Comparison of ENCODE assay signal across 28 cellular contexts in the genomic region with DNA sequence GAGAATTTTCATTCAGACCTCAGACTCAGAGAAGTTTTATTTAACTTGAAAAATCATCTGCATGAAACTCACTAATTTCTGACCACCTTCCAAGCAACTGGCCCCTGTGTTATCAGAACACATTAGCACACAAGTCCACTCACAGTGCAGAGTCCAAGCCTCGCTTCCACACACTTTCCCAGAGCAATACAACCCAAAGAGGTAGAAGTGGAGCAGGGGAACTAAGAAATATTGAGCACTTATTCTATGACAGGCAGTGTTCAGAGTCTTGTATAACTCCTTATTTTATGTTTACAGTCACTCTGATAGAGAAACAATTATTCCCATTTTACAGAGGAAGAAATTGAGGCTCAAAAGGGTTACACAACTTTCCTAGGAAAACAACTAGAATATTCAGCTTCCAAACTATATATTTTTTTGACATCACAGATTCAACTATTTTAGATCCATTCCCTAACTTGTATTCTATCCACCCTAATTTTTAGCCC. TPM values are rescaled to one million over a fixed set of nuclear protein-coding genes. Genes with fewer than 3 reads are reported as not detected.
A peak's percentile ranks its signal among the peaks of the same experiment; 100 is the strongest.
DNase-seq lines count a peak whose midpoint lies in the region; TF ChIP-seq lines count a peak whose summit lies in the region.
"Had no signal": no experiment of that assay in that cellular context is flagged by ENCODE, and none has a peak within 500 bp of the region (broad histone marks: within the 10 kb centered on the region; RNA-seq: fewer than 3 reads in every experiment).

No MANE protein-coding gene starts in this region.

- H3K36me3 Mint-ChIP-seq in Calu3 (ENCODE audit: insufficient read depth, unreplicated experiment), result no peaks in the 10 kb centered on the region
- H3K36me3 Mint-ChIP-seq: activated naive CD8-positive, alpha-beta T cell treated with anti-CD3 and anti-CD28 coated beads for 36 hours; mesothelial cell of epicardium had no signal

- peaks cover 11% of the 10 kb centered on the region for H4K20me1 ChIP-seq in OCI-LY3 (ENCODE audit: insufficient read depth, low read length)

- CTCF ChIA-PET in Calu3 (lab: Charles Lee), result no interaction called here

- no peak overlapping the region for H3K4me3 Mint-ChIP-seq in Calu3 (ENCODE audit: low read depth, unreplicated experiment)
- H3K4me3 Mint-ChIP-seq: activated naive CD8-positive, alpha-beta T cell treated with anti-CD3 and anti-CD28 coated beads for 36 hours; activated T-cell treated with anti-CD3 and anti-CD28 coated beads, Interleukin-2, amount 50 U/mL, for 4 hours; mesothelial cell of epicardium had no signal

- H2AFZ ChIP-seq in OCI-LY3 (ENCODE audit: low read depth, low read length), result no peak overlapping the region

- no peaks in the 10 kb centered on the region for H3K27me3 Mint-ChIP-seq in Calu3 (ENCODE audit: unreplicated experiment)
- H3K27me3 Mint-ChIP-seq: stimulated activated naive CD8-positive, alpha-beta T cell treated with anti-CD3 and anti-CD28 coated beads, Interleukin-15, amount 100 ng/mL, for 72 hours had no signal

- H3K27ac ChIP-seq in OCI-LY3 (ENCODE audit: low read length) (no peak overlapping the region), epithelial cell of prostate (peak overlapping the region; percentile 87), skin epidermis (peak overlapping the region in 11 of 21 experiments; percentile 5 to 76 (median 54))
- H3K27ac ChIP-seq: left ventricle myocardium inferior, neutrophil, uterus had no signal

- DNase-seq in Calu3, result no peak
- DNase-seq in epithelial cell of prostate (ENCODE audit: low read depth, low spot score), result no peak
- no peak for DNase-seq in NCI-H69 (lab: John Stamatoyannopoulos, UW)
- no peak for DNase-seq in NCI-H2171 (lab: John Stamatoyannopoulos, UW)
- no peak for DNase-seq in DMS53 (lab: John Stamatoyannopoulos, UW)
- DNase-seq: ACHN; activated CD4-positive, alpha-beta T cell treated with anti-CD3 and anti-CD28 coated beads for 4 hours; activated gamma-delta T cell; activated naive CD8-positive, alpha-beta T cell treated with anti-CD3 and anti-CD28 coated beads for 36 hours; activated T-cell treated with anti-CD3 and anti-CD28 coated beads, Interleukin-2, amount 50 U/mL, for 4 hours; aorta; effector CD4-positive, alpha-beta T cell; left ventricle myocardium inferior; NCI-H1105; NCI-H187 treated with DMSO at 0.1 percent for 48 hours; NCI-H524; Peyer's patch; right cardiac atrium; SIG-M5; stimulated activated CD8-positive, alpha-beta memory T cell treated with anti-CD3 and anti-CD28 coated beads, Interleukin-4, amount 100 ng/mL, for 48 hours; stimulated activated naive CD8-positive, alpha-beta T cell treated with anti-CD3 and anti-CD28 coated beads, Interleukin-15, amount 100 ng/mL, for 72 hours; T-helper 9 cell; uterus had no signal

- H3K27me3 ChIP-seq in OCI-LY3 (ENCODE audit: low read depth, low read length), result peaks cover 42% of the 10 kb centered on the region
- H3K27me3 ChIP-seq: neutrophil, Peyer's patch, uterus had no signal

- H3K9ac ChIP-seq in OCI-LY3 (ENCODE audit: low read length), result no peak overlapping the region

- peak overlapping the region; percentile 91 for H3K27ac Mint-ChIP-seq in Calu3 (ENCODE audit: unreplicated experiment)
- H3K27ac Mint-ChIP-seq: activated naive CD8-positive, alpha-beta T cell treated with anti-CD3 and anti-CD28 coated beads for 36 hours; mesothelial cell of epicardium; stimulated activated naive CD8-positive, alpha-beta T cell treated with anti-CD3 and anti-CD28 coated beads, Interleukin-15, amount 100 ng/mL, for 72 hours had no signal

- H3K9me3 ChIP-seq in OCI-LY3 (ENCODE audit: insufficient read depth, low read length), result no peaks in the 10 kb centered on the region
- H3K9me3 ChIP-seq: left ventricle myocardium inferior, neutrophil, Peyer's patch, uterus had no signal

- H3K4me3 ChIP-seq in OCI-LY3 (ENCODE audit: low read length), result no peak overlapping the region
- H3K4me3 ChIP-seq in skin epidermis, result no peak overlapping the region
- H3K4me3 ChIP-seq: left ventricle myocardium inferior, Peyer's patch, uterus had no signal

- H3K4me1 ChIP-seq in OCI-LY3 (ENCODE audit: low read length), result peaks cover 26% of the 10 kb centered on the region
- H3K4me1 ChIP-seq: uterus had no signal

- no peaks in the 10 kb centered on the region for H3K36me3 ChIP-seq in OCI-LY3 (replicated peaks; ENCODE audit: low read depth, low read length)
- H3K36me3 ChIP-seq: left ventricle myocardium inferior, neutrophil, Peyer's patch, uterus had no signal

- no TSS peak for BruUV-seq in Calu3 (replicated peaks; lab: Mats Ljungman, UMichigan)

- intact Hi-C loops in Calu3 (cut with micrococcal nuclease; ENCODE audit: unreplicated experiment), result no loop called here

- H3K4me1 Mint-ChIP-seq in Calu3 (ENCODE audit: low read depth, unreplicated experiment), result peaks cover 18% of the 10 kb centered on the region

- H3K9me3 Mint-ChIP-seq in Calu3 (ENCODE audit: low read depth, unreplicated experiment), result peaks cover 3% of the 10 kb centered on the region
- H3K9me3 Mint-ChIP-seq: activated naive CD8-positive, alpha-beta T cell treated with anti-CD3 and anti-CD28 coated beads for 36 hours; activated T-cell treated with anti-CD3 and anti-CD28 coated beads, Interleukin-2, amount 50 U/mL, for 4 hours; stimulated activated naive CD8-positive, alpha-beta T cell treated with anti-CD3 and anti-CD28 coated beads, Interleukin-15, amount 100 ng/mL, for 72 hours had no signal

- peak overlapping the region; percentile 67 for H3K4me2 ChIP-seq in OCI-LY3 (ENCODE audit: low read length)

- TF ChIP-seq CTCF in Calu3 (IDR thresholded peaks at IDR 0.05; ENCODE audit: unreplicated experiment) (no peak), OCI-LY3 (IDR thresholded peaks at IDR 0.05; ENCODE audit: low read depth, low read length) (no peak)

- H3K79me2 ChIP-seq in OCI-LY3 (ENCODE audit: low read length), result no peaks in the 10 kb centered on the region

RNA-seq across cellular contexts. Expression of a gene that starts 18.3 kb away (rescaled TPM):
- 23.3 and 26.4 TPM in 2 replicates for total RNA-seq in Calu3 (2022)
- total RNA-seq: G401 had no signal
